In the genomic region with DNA sequence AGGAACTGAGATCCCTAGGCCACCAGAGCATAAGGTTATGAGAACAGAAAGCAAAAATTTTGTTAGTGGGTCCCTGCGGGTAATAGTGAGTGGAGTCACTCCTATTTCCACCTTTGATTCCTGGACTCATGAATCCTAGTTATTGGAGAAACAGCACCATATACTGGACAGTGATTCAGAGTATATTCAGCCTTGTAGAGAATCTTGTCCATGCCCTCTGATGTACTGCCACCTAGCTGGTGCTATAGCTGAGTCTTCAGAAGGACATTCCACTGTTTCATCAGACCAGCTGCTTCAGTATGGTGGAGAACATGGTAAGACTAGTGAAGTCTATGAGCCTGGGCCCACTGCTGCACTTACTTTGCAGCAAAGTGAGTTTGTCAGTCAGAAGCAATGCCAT, we compare ENCODE assay signal across 19 cellular contexts. TPM values are rescaled to one million over a fixed set of nuclear protein-coding genes. Genes with fewer than 3 reads are reported as not detected.
DNase-seq lines count a peak whose midpoint lies in the region; ATAC-seq and TF ChIP-seq lines count a peak whose summit lies in the region.
"Had no signal": no experiment of that assay in that cellular context is flagged by ENCODE, and none has a peak within 500 bp of the region (broad histone marks: within the 10 kb centered on the region; RNA-seq: fewer than 3 reads in every experiment).

No MANE protein-coding gene starts in this region.

- H3K9me3 ChIP-seq in Loucy (ENCODE audit: insufficient read depth, low read depth, low read length), result no peaks in the 10 kb centered on the region
- H3K9me3 ChIP-seq in neuronal stem cell (replicated peaks in 1 of 2; ENCODE audit: control insufficient read depth in 2 of 2, insufficient read depth in 1 of 2, low read depth in 1 of 2, low read length in 2 of 2), result peaks cover 0 to 2% of the 10 kb centered on the region in 2 donors
- H3K9me3 ChIP-seq: vagina had no signal

- H2BK120ac ChIP-seq in neuronal stem cell (ENCODE audit: low read depth, low read length), result no peak overlapping the region

- H4K20me1 ChIP-seq in Loucy (ENCODE audit: insufficient read depth, low read length, poor library complexity, severe bottlenecking), result no peaks in the 10 kb centered on the region
- H4K20me1 ChIP-seq: BLaER1 treated with 17β-estradiol and CSF1 and Interleukin-3, amounts not matched to agents 10 nM and 100 nM had no signal

- H3K27ac ChIP-seq in brain microvascular endothelial cell (no peak overlapping the region), coronary artery (no peak overlapping the region), neuronal stem cell (replicated peaks; ENCODE audit: low read length) (no peak overlapping the region)
- H3K27ac ChIP-seq: BLaER1 treated with 17β-estradiol and CSF1 and Interleukin-3, amounts not matched to agents 10 nM and 100 nM; heart right ventricle; vagina had no signal

- H3K9me2 ChIP-seq in Loucy (replicated peaks; ENCODE audit: low read depth, low read length), result no peaks in the 10 kb centered on the region

- in situ Hi-C loops in brain microvascular endothelial cell (cut with HindIII; ENCODE audit: low pct_ligation_motif_present, low sequenced_read_pairs), result no loop called here

- H2AFZ ChIP-seq in Loucy (ENCODE audit: low read length) (no peak overlapping the region), neuronal stem cell (ENCODE audit: low read length) (no peak overlapping the region)

- H2BK12ac ChIP-seq in neuronal stem cell (ENCODE audit: low read length), result no peak overlapping the region

- TF ChIP-seq CTCF in Loucy (conservative IDR thresholded peaks at IDR 0.05; ENCODE audit: low read length), result peak; percentile 51
- peak; percentile 32 for TF ChIP-seq CTCF in brain microvascular endothelial cell (IDR thresholded peaks at IDR 0.05; ENCODE audit: low read depth, low read length, missing control alignments)
- no peak for TF ChIP-seq CTCF in coronary artery (IDR thresholded peaks at IDR 0.05)

- DNase-seq in EH (ENCODE audit: low read depth) (peak; percentile 33), brain microvascular endothelial cell (no peak), left lobe of liver (ENCODE audit: low spot score) (no peak), coronary artery (ENCODE audit: low spot score) (no peak), neuronal stem cell (ENCODE audit: low spot score) (no peak), AML-193 (lab: John Stamatoyannopoulos, UW) (no peak)
- DNase-seq: activated CD4-positive, alpha-beta T cell treated with anti-CD3 and anti-CD28 coated beads, Interleukin-2, amount 10 ng/mL, durations not matched to agents 24 days and 14 days; activated naive CD8-positive, alpha-beta T cell treated with anti-CD3 and anti-CD28 coated beads, Interleukin-2, amount 10 ng/mL, durations not matched to agents 7 days and 5 days; activated T-cell treated with anti-CD3 and anti-CD28 coated beads, Interleukin-2, amount 50 U/mL, for 24 hours; caudate nucleus; DMS79 treated with DMSO at 0.1 percent for 48 hours; heart right ventricle; NCI-H2081; NCI-H69; stimulated activated CD4-positive, alpha-beta T cell treated with anti-CD3 and anti-CD28 coated beads, Interleukin-12 subunit alpha, Interleukin-12 subunit beta, amount 100 ng/mL, for 4 hours had no signal

- no peaks in the 10 kb centered on the region for H3K79me2 ChIP-seq in Loucy (ENCODE audit: insufficient read depth, low read length)

- no peak overlapping the region for H2BK5ac ChIP-seq in neuronal stem cell (ENCODE audit: low read length)

- H4K91ac ChIP-seq in neuronal stem cell (ENCODE audit: low read depth, low read length, poor library complexity), result no peak overlapping the region

- H3K27me3 ChIP-seq in Loucy (ENCODE audit: insufficient read depth, low read length, poor library complexity, severe bottlenecking), result no peaks in the 10 kb centered on the region
- H3K27me3 ChIP-seq in brain microvascular endothelial cell (replicated peaks), result no peaks in the 10 kb centered on the region
- H3K27me3 ChIP-seq in neuronal stem cell (ENCODE audit: control insufficient read depth in 3 of 3, insufficient read depth in 3 of 3, low read depth in 1 of 3, low read length in 3 of 3), result no peaks in the 10 kb centered on the region
- H3K27me3 ChIP-seq: BLaER1 treated with 17β-estradiol and CSF1 and Interleukin-3, amounts not matched to agents 10 nM and 100 nM; heart right ventricle; vagina had no signal

- peak; percentile 82 for ATAC-seq in left lobe of liver
- ATAC-seq in GM18505 (IDR thresholded peaks at IDR 0.05; ENCODE audit: unreplicated experiment), result no peak
- ATAC-seq: heart right ventricle had no signal

- H3K4me3 ChIP-seq in Loucy (ENCODE audit: low read length, poor library complexity, severe bottlenecking) (no peak overlapping the region), brain microvascular endothelial cell (ENCODE audit: low read depth, low read length) (no peak overlapping the region), coronary artery (no peak overlapping the region), neuronal stem cell (ENCODE audit: low read length in 2 of 2) (no peak overlapping the region)
- H3K4me3 ChIP-seq: BLaER1 treated with 17β-estradiol and CSF1 and Interleukin-3, amounts not matched to agents 10 nM and 100 nM; heart right ventricle; vagina had no signal

- H3K4me1 ChIP-seq in Loucy (ENCODE audit: insufficient read depth, low read length, poor library complexity, severe bottlenecking) (no peaks in the 10 kb centered on the region), neuronal stem cell (ENCODE audit: control insufficient read depth in 2 of 2, insufficient read depth in 1 of 2, low read depth in 1 of 2, low read length in 2 of 2) (peaks cover 0 to 3% of the 10 kb centered on the region in 2 donors)
- H3K4me1 ChIP-seq: BLaER1 treated with 17β-estradiol and CSF1 and Interleukin-3, amounts not matched to agents 10 nM and 100 nM; vagina had no signal

- H3K9ac ChIP-seq in Loucy (ENCODE audit: low read depth, low read length, poor library complexity, severe bottlenecking), result no peak overlapping the region
- H3K9ac ChIP-seq in neuronal stem cell (ENCODE audit: low read depth, low read length, poor library complexity), result no peak overlapping the region
- H3K9ac ChIP-seq: BLaER1 treated with 17β-estradiol and CSF1 and Interleukin-3, amounts not matched to agents 10 nM and 100 nM had no signal

- no peak overlapping the region for H3K18ac ChIP-seq in neuronal stem cell (ENCODE audit: low read length)

- no peak overlapping the region for H4K8ac ChIP-seq in neuronal stem cell (ENCODE audit: low read depth, low read length)

- H2AK5ac ChIP-seq in neuronal stem cell (ENCODE audit: low read depth, low read length), result no peak overlapping the region

- no peak overlapping the region for H3K4me2 ChIP-seq in Loucy (ENCODE audit: low read depth, low read length, poor library complexity, severe bottlenecking)
- H3K4me2 ChIP-seq in neuronal stem cell (ENCODE audit: insufficient read depth, low read length, poor library complexity, severe bottlenecking), result no peak overlapping the region
- H3K4me2 ChIP-seq: BLaER1 treated with 17β-estradiol and CSF1 and Interleukin-3, amounts not matched to agents 10 nM and 100 nM had no signal

- no peaks in the 10 kb centered on the region for H3K36me3 ChIP-seq in Loucy (ENCODE audit: insufficient read depth, low read length)
- H3K36me3 ChIP-seq in brain microvascular endothelial cell (replicated peaks), result no peaks in the 10 kb centered on the region
- no peaks in the 10 kb centered on the region for H3K36me3 ChIP-seq in neuronal stem cell (replicated peaks in 1 of 2; ENCODE audit: control insufficient read depth in 2 of 2, insufficient read depth in 2 of 2, low read length in 2 of 2)
- H3K36me3 ChIP-seq: BLaER1 treated with 17β-estradiol and CSF1 and Interleukin-3, amounts not matched to agents 10 nM and 100 nM; heart right ventricle; vagina had no signal

- H3F3A ChIP-seq in Loucy (ENCODE audit: low read depth), result no peaks in the 10 kb centered on the region

- H2BK15ac ChIP-seq in neuronal stem cell (ENCODE audit: low read length), result no peak overlapping the region

- H3K14ac ChIP-seq in neuronal stem cell (ENCODE audit: low read length), result no peak overlapping the region

- no peaks in the 10 kb centered on the region for H3K79me1 ChIP-seq in neuronal stem cell (ENCODE audit: low read depth, low read length)

- no peak overlapping the region for H3K4ac ChIP-seq in neuronal stem cell (ENCODE audit: low read length)

- no peak for TF ChIP-seq POLR2A in GM18505 (IDR thresholded peaks at IDR 0.05; ENCODE audit: borderline replicate concordance, extremely low read depth, insufficient read depth, insufficient read length)

- no CpG with 5 or more reads among the region's 1 CpG for WGBS in neuronal stem cell (ENCODE audit: extremely low coverage in 2 of 2, insufficient read length in 2 of 2, insufficient replicate concordance in 1 of 2), 2 donors

- H3K23ac ChIP-seq in neuronal stem cell (ENCODE audit: low read depth, low read length, poor library complexity), result no peak overlapping the region

RNA-seq across cellular contexts. Expression of gene ITGA2, which starts 25.0 kb away (rescaled TPM):
- total RNA-seq in left lobe of liver, result 0.30 TPM
- polyA plus RNA-seq in neuronal stem cell (2013, experiment 1 of 2), result 2.0 TPM
- 2.0 TPM for polyA plus RNA-seq in neuronal stem cell (2013, experiment 2 of 2)
